1 cellular context compared by ENCODE assay signal in the genomic region with DNA sequence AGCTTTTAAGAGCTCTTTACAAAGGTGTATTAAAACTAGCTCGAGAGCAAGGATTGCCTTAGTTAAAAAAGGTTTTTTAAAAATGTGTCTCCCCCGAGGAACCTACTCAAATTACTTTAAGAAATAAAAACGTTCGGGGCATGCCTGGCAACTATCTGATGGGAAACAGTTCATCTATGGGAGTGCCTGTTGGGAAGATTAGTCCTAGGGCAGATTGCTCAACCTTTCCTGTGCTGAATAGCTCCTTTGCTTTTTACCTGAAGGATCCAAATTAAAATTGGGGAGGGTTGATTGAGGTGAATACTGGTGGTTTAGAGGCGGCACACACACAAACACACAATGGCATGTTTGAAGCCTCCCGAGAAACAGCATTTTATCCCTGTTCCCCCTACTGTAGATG.
TF ChIP-seq lines count a peak whose summit lies in the region.

No MANE protein-coding gene starts in this region.

TF ChIP-seq in GM23338, 12 proteins besides CTCF, POLR2A, EP300 and RAD21 (continued from another document):
- TF ChIP-seq, protein P1, sequence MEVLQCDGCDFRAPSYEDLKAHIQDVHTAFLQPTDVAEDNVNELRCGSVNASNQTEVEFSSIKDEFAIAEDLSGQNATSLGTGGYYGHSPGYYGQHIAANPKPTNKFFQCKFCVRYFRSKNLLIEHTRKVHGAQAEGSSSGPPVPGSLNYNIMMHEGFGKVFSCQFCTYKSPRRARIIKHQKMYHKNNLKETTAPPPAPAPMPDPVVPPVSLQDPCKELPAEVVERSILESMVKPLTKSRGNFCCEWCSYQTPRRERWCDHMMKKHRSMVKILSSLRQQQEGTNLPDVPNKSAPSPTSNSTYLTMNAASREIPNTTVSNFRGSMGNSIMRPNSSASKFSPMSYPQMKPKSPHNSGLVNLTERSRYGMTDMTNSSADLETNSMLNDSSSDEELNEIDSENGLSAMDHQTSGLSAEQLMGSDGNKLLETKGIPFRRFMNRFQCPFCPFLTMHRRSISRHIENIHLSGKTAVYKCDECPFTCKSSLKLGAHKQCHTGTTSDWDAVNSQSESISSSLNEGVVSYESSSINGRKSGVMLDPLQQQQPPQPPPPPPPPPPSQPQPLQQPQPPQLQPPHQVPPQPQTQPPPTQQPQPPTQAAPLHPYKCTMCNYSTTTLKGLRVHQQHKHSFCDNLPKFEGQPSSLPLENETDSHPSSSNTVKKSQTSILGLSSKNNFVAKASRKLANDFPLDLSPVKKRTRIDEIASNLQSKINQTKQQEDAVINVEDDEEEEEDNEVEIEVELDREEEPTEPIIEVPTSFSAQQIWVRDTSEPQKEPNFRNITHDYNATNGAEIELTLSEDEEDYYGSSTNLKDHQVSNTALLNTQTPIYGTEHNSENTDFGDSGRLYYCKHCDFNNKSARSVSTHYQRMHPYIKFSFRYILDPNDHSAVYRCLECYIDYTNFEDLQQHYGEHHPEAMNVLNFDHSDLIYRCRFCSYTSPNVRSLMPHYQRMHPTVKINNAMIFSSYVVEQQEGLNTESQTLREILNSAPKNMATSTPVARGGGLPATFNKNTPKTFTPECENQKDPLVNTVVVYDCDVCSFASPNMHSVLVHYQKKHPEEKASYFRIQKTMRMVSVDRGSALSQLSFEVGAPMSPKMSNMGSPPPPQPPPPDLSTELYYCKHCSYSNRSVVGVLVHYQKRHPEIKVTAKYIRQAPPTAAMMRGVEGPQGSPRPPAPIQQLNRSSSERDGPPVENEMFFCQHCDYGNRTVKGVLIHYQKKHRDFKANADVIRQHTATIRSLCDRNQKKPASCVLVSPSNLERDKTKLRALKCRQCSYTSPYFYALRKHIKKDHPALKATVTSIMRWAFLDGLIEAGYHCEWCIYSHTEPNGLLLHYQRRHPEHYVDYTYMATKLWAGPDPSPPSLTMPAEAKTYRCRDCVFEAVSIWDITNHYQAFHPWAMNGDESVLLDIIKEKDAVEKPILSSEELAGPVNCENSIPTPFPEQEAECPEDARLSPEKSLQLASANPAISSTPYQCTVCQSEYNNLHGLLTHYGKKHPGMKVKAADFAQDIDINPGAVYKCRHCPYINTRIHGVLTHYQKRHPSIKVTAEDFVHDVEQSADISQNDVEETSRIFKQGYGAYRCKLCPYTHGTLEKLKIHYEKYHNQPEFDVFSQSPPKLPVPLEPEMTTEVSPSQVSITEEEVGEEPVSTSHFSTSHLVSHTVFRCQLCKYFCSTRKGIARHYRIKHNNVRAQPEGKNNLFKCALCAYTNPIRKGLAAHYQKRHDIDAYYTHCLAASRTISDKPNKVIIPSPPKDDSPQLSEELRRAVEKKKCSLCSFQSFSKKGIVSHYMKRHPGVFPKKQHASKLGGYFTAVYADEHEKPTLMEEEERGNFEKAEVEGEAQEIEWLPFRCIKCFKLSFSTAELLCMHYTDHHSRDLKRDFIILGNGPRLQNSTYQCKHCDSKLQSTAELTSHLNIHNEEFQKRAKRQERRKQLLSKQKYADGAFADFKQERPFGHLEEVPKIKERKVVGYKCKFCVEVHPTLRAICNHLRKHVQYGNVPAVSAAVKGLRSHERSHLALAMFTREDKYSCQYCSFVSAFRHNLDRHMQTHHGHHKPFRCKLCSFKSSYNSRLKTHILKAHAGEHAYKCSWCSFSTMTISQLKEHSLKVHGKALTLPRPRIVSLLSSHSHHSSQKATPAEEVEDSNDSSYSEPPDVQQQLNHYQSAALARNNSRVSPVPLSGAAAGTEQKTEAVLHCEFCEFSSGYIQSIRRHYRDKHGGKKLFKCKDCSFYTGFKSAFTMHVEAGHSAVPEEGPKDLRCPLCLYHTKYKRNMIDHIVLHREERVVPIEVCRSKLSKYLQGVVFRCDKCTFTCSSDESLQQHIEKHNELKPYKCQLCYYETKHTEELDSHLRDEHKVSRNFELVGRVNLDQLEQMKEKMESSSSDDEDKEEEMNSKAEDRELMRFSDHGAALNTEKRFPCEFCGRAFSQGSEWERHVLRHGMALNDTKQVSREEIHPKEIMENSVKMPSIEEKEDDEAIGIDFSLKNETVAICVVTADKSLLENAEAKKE (CRISPR knock-in tag; IDR thresholded peaks at IDR 0.05): no peak
- no peak for TF ChIP-seq ZNF114 (CRISPR knock-in tag; IDR thresholded peaks at IDR 0.05)
- TF ChIP-seq EZH2 (IDR thresholded peaks at IDR 0.05; ENCODE audit: low read depth, unreplicated experiment): no peak
- no peak for TF ChIP-seq JUNB (IDR thresholded peaks at IDR 0.05; ENCODE audit: unreplicated experiment)
- no peak for TF ChIP-seq EZH2phosphoT487 (IDR thresholded peaks at IDR 0.05; ENCODE audit: unreplicated experiment)
- TF ChIP-seq, protein P2, sequence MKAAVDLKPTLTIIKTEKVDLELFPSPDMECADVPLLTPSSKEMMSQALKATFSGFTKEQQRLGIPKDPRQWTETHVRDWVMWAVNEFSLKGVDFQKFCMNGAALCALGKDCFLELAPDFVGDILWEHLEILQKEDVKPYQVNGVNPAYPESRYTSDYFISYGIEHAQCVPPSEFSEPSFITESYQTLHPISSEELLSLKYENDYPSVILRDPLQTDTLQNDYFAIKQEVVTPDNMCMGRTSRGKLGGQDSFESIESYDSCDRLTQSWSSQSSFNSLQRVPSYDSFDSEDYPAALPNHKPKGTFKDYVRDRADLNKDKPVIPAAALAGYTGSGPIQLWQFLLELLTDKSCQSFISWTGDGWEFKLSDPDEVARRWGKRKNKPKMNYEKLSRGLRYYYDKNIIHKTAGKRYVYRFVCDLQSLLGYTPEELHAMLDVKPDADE (IDR thresholded peaks at IDR 0.05): no peak
- TF ChIP-seq ZNF331 (CRISPR knock-in tag; IDR thresholded peaks at IDR 0.05; ENCODE audit: low read depth): no peak
- TF ChIP-seq POLR2AphosphoS5 (IDR thresholded peaks at IDR 0.05; ENCODE audit: low read depth): no peak
- TF ChIP-seq STAT1 (IDR thresholded peaks at IDR 0.05; ENCODE audit: unreplicated experiment): no peak
